Comparison of ENCODE assay signal across 8 cellular contexts in the genomic region with DNA sequence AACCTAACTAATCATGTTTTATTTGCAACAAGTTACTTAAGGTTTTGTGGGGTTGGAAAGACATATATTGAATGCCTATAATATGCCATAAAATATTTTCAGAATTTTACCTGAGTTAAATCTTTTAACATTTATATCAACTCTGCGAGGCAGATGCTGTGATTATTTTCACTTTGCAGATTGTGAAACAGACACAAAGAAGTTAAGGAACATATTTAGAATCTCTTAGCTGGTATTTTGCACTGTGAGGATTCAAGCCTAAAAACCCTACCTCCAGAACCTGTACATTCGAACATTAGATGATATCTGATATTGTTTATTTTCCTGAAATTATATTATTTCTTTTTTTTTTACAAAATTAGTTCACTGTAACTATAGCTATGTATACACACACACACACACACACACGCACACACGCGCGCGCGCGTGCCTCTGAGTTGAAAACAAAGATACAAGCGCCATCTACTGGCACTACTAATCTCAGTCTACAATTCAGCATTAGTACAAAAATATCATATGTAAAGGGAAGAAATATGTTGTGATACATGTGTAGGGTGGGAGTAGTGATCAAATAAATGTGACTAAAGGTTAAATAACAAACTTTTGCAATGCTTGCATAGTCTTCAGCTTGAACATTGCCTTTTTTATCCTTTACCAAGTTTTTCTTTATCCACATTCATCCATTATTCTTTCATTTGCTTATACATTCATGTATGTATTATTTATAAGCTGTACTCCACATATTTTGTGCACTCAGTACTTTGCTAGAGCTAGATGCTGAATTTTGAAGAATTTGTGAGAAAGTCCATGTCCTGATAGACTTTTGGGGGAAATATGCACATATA.
DNase-seq lines count a peak whose midpoint lies in the region; ATAC-seq, FAIRE-seq and TF ChIP-seq lines count a peak whose summit lies in the region.

No MANE protein-coding gene starts in this region.

- no peak overlapping the region for H3K4me3 Mint-ChIP-seq in WTC11

- ATAC-seq in GM18505 (IDR thresholded peaks at IDR 0.05; ENCODE audit: unreplicated experiment) (peak; percentile 87), HG03039 (IDR thresholded peaks at IDR 0.05; ENCODE audit: unreplicated experiment) (peak; percentile 88), WTC11 (no peak)

- DNase-seq in NCI-H2171 (lab: John Stamatoyannopoulos, UW) (peak; percentile 18), WTC11 (ENCODE audit: low spot score) (peak; percentile 70), bronchial epithelial cell (ENCODE audit: low read depth) (peak; percentile 53), kidney glomerular epithelial cell (lab: John Stamatoyannopoulos, UW) (peak; percentile 36)
- peak; percentile 43 for DNase-seq in stimulated activated CD4-positive, alpha-beta T cell treated with anti-CD3 and anti-CD28 coated beads, Interleukin-1b, Interleukin-23, amount 100 ng/mL, for 48 hours

- no peak overlapping the region for H3K27ac ChIP-seq in 22Rv1

- no peak overlapping the region for H3K27ac Mint-ChIP-seq in WTC11

- no peaks in the 10 kb centered on the region for H3K27me3 ChIP-seq in bronchial epithelial cell (ENCODE audit: control insufficient read depth, insufficient read depth, low read length)

- FAIRE-seq in bronchial epithelial cell (lab: Jason Lieb, UNC) = no peak

- peak overlapping the region; percentile 20 for H3K4me3 ChIP-seq in bronchial epithelial cell (ENCODE audit: low read depth, low read length)

- H3K36me3 Mint-ChIP-seq in WTC11 = peaks cover 3% of the 10 kb centered on the region; the same call in 1 of the 2 replicates

- no peak for TF ChIP-seq POLR2A in GM18505 (IDR thresholded peaks at IDR 0.05; ENCODE audit: borderline replicate concordance, extremely low read depth, insufficient read depth, insufficient read length)

- peak; percentile 86 for TF ChIP-seq CTCF in 22Rv1 (IDR thresholded peaks at IDR 0.05)
- peak; percentile 33; the same call in 1 of the 2 replicates for TF ChIP-seq CTCF in WTC11 (IDR thresholded peaks at IDR 0.05)
- peak; percentile 46 for TF ChIP-seq CTCF in bronchial epithelial cell (IDR thresholded peaks at IDR 0.05; ENCODE audit: insufficient read depth, low read length, severe bottlenecking)

- H3K4me1 Mint-ChIP-seq in WTC11 = peaks cover 35% of the 10 kb centered on the region

- no peaks in the 10 kb centered on the region for H3K36me3 ChIP-seq in bronchial epithelial cell (ENCODE audit: control insufficient read depth, insufficient read depth, low read length)

- CTCF ChIA-PET in WTC11 (lab: Charles Lee) = interaction anchor here (0.7 to 1.7 kb wide), 5 partner anchors 10 to 683 kb away, joined by 3 to 5 read pairs (median 3); no protein-coding TSS in a partner anchor

- no peaks in the 10 kb centered on the region for H3K27me3 Mint-ChIP-seq in WTC11 (ENCODE audit: low read depth)

- peaks cover 12% of the 10 kb centered on the region for H3K9me3 Mint-ChIP-seq in WTC11

- POLR2A ChIA-PET in WTC11 (lab: Charles Lee) = no interaction called here

TF ChIP-seq in WTC11, 78 proteins besides CTCF, POLR2A, EP300 and RAD21:
- TF ChIP-seq, protein P1, sequence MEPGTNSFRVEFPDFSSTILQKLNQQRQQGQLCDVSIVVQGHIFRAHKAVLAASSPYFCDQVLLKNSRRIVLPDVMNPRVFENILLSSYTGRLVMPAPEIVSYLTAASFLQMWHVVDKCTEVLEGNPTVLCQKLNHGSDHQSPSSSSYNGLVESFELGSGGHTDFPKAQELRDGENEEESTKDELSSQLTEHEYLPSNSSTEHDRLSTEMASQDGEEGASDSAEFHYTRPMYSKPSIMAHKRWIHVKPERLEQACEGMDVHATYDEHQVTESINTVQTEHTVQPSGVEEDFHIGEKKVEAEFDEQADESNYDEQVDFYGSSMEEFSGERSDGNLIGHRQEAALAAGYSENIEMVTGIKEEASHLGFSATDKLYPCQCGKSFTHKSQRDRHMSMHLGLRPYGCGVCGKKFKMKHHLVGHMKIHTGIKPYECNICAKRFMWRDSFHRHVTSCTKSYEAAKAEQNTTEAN (CRISPR knock-in tag; IDR thresholded peaks at IDR 0.05) = 0 out of 2 replicates have a peak, but pooled peaks have one; percentile 34
- TF ChIP-seq, protein P2, sequence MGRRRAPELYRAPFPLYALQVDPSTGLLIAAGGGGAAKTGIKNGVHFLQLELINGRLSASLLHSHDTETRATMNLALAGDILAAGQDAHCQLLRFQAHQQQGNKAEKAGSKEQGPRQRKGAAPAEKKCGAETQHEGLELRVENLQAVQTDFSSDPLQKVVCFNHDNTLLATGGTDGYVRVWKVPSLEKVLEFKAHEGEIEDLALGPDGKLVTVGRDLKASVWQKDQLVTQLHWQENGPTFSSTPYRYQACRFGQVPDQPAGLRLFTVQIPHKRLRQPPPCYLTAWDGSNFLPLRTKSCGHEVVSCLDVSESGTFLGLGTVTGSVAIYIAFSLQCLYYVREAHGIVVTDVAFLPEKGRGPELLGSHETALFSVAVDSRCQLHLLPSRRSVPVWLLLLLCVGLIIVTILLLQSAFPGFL (CRISPR knock-in tag; IDR thresholded peaks at IDR 0.05; ENCODE audit: borderline replicate concordance) = no peak

Comparison
In these comparisons a context has a peak if more than half of its experiments do, and no peak if none do; other contexts are left out.
1. CTCF ChIP-seq: peak in every context shown above with its lines; median percentile 86 in 22Rv1; 46 in bronchial epithelial cell; 33 in WTC11.
2. DNase-seq: peak in every context shown above with its lines; median percentile 70 in WTC11; 53 in bronchial epithelial cell; 43 in stimulated activated CD4-positive, alpha-beta T cell treated with anti-CD3 and anti-CD28 coated beads, Interleukin-1b, Interleukin-23, amount 100 ng/mL, for 48 hours; 36 in kidney glomerular epithelial cell; 18 in NCI-H2171.